In genomic region chr2:168729455-168729854, GRCh38 we compare ENCODE assay signal across 13 cellular contexts.
A peak's percentile ranks its signal among the peaks of the same experiment; 100 is the strongest.
DNase-seq lines count a peak whose midpoint lies in the region; ATAC-seq and TF ChIP-seq lines count a peak whose summit lies in the region.
"Had no signal": no experiment of that assay in that cellular context is flagged by ENCODE, and none has a peak within 500 bp of the region (broad histone marks: within the 10 kb centered on the region; RNA-seq: fewer than 3 reads in every experiment).

No MANE protein-coding gene starts in this region.

- H3K9me3 ChIP-seq in heart right ventricle (no peaks in the 10 kb centered on the region), right cardiac atrium (ENCODE audit: control insufficient read depth, low read length) (no peaks in the 10 kb centered on the region)

- H3K4me3 ChIP-seq in heart right ventricle = no peak overlapping the region
- H3K4me3 ChIP-seq in right cardiac atrium (ENCODE audit: low read length) = no peak overlapping the region
- H3K4me3 ChIP-seq: GM23338 had no signal

- 60 to 71% methylated on average over 2 of the region's 2 CpGs for WGBS in heart right ventricle, 2 donors
- WGBS in right cardiac atrium = 78% methylated on average over 2 of the region's 2 CpGs

- H3K4me1 ChIP-seq in heart right ventricle (peaks cover 3 to 50% (median 27%) of the 10 kb centered on the region in 9 donors), right cardiac atrium (ENCODE audit: control insufficient read depth, insufficient read depth, low read length) (peaks cover 8% of the 10 kb centered on the region)

- no peak for DNase-seq in heart right ventricle
- DNase-seq in Right ventricle myocardium inferior (ENCODE audit: missing footprints) = no peak
- peak; percentile 50 for DNase-seq in cerebellar cortex (ENCODE audit: low spot score)
- DNase-seq in right cardiac atrium = no peak
- no peak for DNase-seq in germinal center (ENCODE audit: low spot score)
- no peak for DNase-seq in stimulated activated CD4-positive, alpha-beta T cell treated with anti-CD3 and anti-CD28 coated beads, Interleukin-4, amount 100 ng/mL, for 1 hour
- DNase-seq: CD4-positive, alpha-beta T cell; DMS153; EL; GDM1; H7 had no signal

- H3K36me3 ChIP-seq in heart right ventricle = no peaks in the 10 kb centered on the region

- TF ChIP-seq CTCF in heart right ventricle (IDR thresholded peaks at IDR 0.05) = no peak

- ATAC-seq in heart right ventricle = peak in 6 of 8 donors; percentile 15 to 63 (median 38)
- ATAC-seq in Right ventricle myocardium inferior = no peak
- peak; percentile 34 to 48 for ATAC-seq in right cardiac atrium
- no peak for ATAC-seq in HG03196 (IDR thresholded peaks at IDR 0.05; ENCODE audit: unreplicated experiment)

- H3K27ac ChIP-seq in heart right ventricle (peak overlapping the region in 2 of 10 donors; percentile 2 to 13), right cardiac atrium (ENCODE audit: low read length) (peak overlapping the region; percentile 52)

- intact Hi-C loops in heart right ventricle (cut with DNase I) (no loop called here), Right ventricle myocardium inferior (cut with DNase I) (no loop called here), right cardiac atrium (cut with DNase I) (no loop called here)

- H3K27me3 ChIP-seq in heart right ventricle = no peaks in the 10 kb centered on the region
- no peaks in the 10 kb centered on the region for H3K27me3 ChIP-seq in right cardiac atrium (ENCODE audit: control insufficient read depth, insufficient read depth)

Comparison
In these comparisons a context has a peak if more than half of its experiments do, and no peak if none do; other contexts are left out.
1. ATAC-seq: peak in heart right ventricle (6 of 8) and right cardiac atrium (2 of 2); none in Right ventricle myocardium inferior (single experiment) and HG03196 (single experiment).